Comparison of ENCODE assay signal across 8 cellular contexts in the genomic region with DNA sequence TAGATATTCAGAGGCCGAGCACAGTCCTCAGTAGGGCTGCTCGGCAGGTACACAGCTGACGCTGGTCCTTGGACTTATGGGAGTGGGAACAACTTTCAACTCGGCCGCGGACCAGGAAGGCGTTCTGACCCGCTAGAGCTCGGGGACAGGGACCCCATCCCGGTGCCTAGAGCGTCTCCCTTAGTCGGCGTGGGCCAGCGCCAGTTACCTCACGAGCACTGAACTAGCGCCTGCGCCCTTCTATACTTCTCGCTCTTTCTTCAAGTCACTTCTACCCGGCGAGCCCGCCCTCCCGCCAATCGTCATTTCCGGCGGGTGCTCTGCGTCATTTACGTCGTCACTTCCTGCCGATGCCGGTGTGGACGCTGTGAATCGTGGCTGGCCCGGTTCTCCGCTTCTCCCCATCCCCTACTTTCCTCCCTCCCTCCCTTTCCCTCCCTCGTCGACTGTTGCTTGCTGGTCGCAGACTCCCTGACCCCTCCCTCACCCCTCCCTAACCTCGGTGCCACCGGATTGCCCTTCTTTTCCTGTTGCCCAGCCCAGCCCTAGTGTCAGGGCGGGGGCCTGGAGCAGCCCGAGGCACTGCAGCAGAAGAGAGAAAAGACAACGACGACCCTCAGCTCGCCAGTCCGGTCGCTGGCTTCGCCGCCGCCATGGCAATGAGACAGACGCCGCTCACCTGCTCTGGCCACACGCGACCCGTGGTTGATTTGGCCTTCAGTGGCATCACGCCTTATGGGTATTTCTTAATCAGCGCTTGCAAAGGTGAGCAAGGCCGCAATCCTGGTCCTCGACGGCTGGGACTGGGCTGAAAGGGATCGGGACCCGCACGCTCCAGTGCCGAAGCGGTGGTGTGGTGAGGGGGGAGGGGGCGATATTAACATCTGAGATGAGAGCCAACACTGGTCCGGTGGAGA. TPM values are rescaled to one million over a fixed set of nuclear protein-coding genes. Genes with fewer than 3 reads are reported as not detected.
DNase-seq lines count a peak whose midpoint lies in the region; ATAC-seq and TF ChIP-seq lines count a peak whose summit lies in the region.

A gene with protein sequence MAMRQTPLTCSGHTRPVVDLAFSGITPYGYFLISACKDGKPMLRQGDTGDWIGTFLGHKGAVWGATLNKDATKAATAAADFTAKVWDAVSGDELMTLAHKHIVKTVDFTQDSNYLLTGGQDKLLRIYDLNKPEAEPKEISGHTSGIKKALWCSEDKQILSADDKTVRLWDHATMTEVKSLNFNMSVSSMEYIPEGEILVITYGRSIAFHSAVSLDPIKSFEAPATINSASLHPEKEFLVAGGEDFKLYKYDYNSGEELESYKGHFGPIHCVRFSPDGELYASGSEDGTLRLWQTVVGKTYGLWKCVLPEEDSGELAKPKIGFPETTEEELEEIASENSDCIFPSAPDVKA (plus strand): TSS at position 333 of the 917 bp plus-strand sequence. CDS start 321 bp downstream, at position 654.

- TF ChIP-seq CTCF in DOHH2 (IDR thresholded peaks at IDR 0.05; ENCODE audit: low read depth, low read length, poor library complexity, severe bottlenecking) (no peak), GM23338 (conservative IDR thresholded peaks at IDR 0.05; ENCODE audit: low read depth in 2 of 2) (no peak)

- H3K4me1 ChIP-seq in DOHH2 (ENCODE audit: control insufficient read depth, low read length): peaks cover 28% of the 10 kb centered on the region
- H3K4me1 ChIP-seq in GM23338 (ENCODE audit: insufficient read depth): peaks cover 25% of the 10 kb centered on the region
- peaks cover 22 to 32% of the 10 kb centered on the region in 2 donors for H3K4me1 ChIP-seq in naive thymus-derived CD4-positive, alpha-beta T cell (ENCODE audit: control insufficient read depth in 2 of 2, insufficient read depth in 2 of 2, low read length in 2 of 2)

- intact Hi-C loops in naive thymus-derived CD4-positive, alpha-beta T cell (cut with micrococcal nuclease): loop anchor here (1.0 to 10.0 kb wide), 17 partner anchors 16 to 1625 kb away; partner anchors contain the start of genes C12orf60 (in 2 of the 2), DERA (in 2 of the 2), EPS8 (in 2 of the 2) and WBP11 (in 2 of the 2)

- H3K9me3 Mint-ChIP-seq in GM23338: no peaks in the 10 kb centered on the region; the same call in 1 of the 3 replicates
- no peaks in the 10 kb centered on the region for H3K9me3 Mint-ChIP-seq in naive thymus-derived CD4-positive, alpha-beta T cell
- no peaks in the 10 kb centered on the region for H3K9me3 Mint-ChIP-seq in stimulated activated naive B cell treated with anti-CD40 and anti-IgM and Interleukin-4, amounts not matched to agents 10 μg/mL and 1 μg/mL and 100 μg/mL, for 72 hours

- H3K79me2 ChIP-seq in DOHH2 (ENCODE audit: control insufficient read depth, low read length) (peaks cover 56% of the 10 kb centered on the region), GM23338 (replicated peaks; ENCODE audit: insufficient read depth) (peaks cover 49% of the 10 kb centered on the region)

- no peaks in the 10 kb centered on the region for H3K9me3 ChIP-seq in DOHH2 (ENCODE audit: control insufficient read depth, insufficient read depth, low read length)
- H3K9me3 ChIP-seq in naive thymus-derived CD4-positive, alpha-beta T cell (ENCODE audit: control insufficient read depth in 2 of 3, low read length in 3 of 3): no peaks in the 10 kb centered on the region

- peak within 1 kb of the TSS; percentile 99 for H3K27ac Mint-ChIP-seq in GM23338
- peak within 1 kb of the TSS; percentile 98 to 100 (median 99) for H3K27ac Mint-ChIP-seq in naive thymus-derived CD4-positive, alpha-beta T cell
- peak within 1 kb of the TSS; percentile 100 for H3K27ac Mint-ChIP-seq in stimulated activated naive B cell treated with anti-CD40 and anti-IgM and Interleukin-4, amounts not matched to agents 10 μg/mL and 1 μg/mL and 100 μg/mL, for 72 hours

- DNase-seq in GM23338 (ENCODE audit: low spot score) (peak; percentile 97), LHCN-M2 (ENCODE audit: low read depth) (peak; percentile 96), RPMI8226 (peak; percentile 97), fibroblast of gingiva (ENCODE audit: low read depth) (peak; percentile 97)
- peak; percentile 90 to 93 for DNase-seq in activated T-helper 1 cell treated with anti-CD3 and anti-CD28 coated beads, Interleukin-2, amount 50 U/mL, for 16 hours (ENCODE audit: low read depth in 1 of 2, low spot score in 1 of 2)
- peak; percentile 94 to 98 (median 97) for DNase-seq in naive thymus-derived CD4-positive, alpha-beta T cell
- peak; percentile 95 for DNase-seq in stimulated activated naive B cell treated with anti-CD40 and anti-IgM and Interleukin-4, amounts not matched to agents 10 μg/mL and 1 μg/mL and 100 μg/mL, for 72 hours

- H3K27me3 Mint-ChIP-seq in GM23338 (ENCODE audit: insufficient read depth, low read depth, poor library complexity): peaks cover 4% of the 10 kb centered on the region
- H3K27me3 Mint-ChIP-seq in naive thymus-derived CD4-positive, alpha-beta T cell: no peaks in the 10 kb centered on the region
- H3K27me3 Mint-ChIP-seq in stimulated activated naive B cell treated with anti-CD40 and anti-IgM and Interleukin-4, amounts not matched to agents 10 μg/mL and 1 μg/mL and 100 μg/mL, for 72 hours: no peaks in the 10 kb centered on the region

- H3F3A ChIP-seq in DOHH2 (ENCODE audit: control insufficient read depth, insufficient read depth) (no peaks in the 10 kb centered on the region), GM23338 (replicated peaks; ENCODE audit: low read depth) (peaks cover 8% of the 10 kb centered on the region)

- peak within 1 kb of the TSS; percentile 99 for H3K4me3 Mint-ChIP-seq in GM23338
- H3K4me3 Mint-ChIP-seq in naive thymus-derived CD4-positive, alpha-beta T cell: peak within 1 kb of the TSS; percentile 91 to 100 (median 97)
- H3K4me3 Mint-ChIP-seq in stimulated activated naive B cell treated with anti-CD40 and anti-IgM and Interleukin-4, amounts not matched to agents 10 μg/mL and 1 μg/mL and 100 μg/mL, for 72 hours: peak within 1 kb of the TSS; percentile 93 to 95

- CTCF ChIA-PET in naive thymus-derived CD4-positive, alpha-beta T cell (lab: Charles Lee): interaction anchor here (0.5 to 2.1 kb wide), 7 partner anchors 16 to 615 kb away, joined by 3 to 7 read pairs (median 3); no protein-coding TSS in a partner anchor

- H2AFZ ChIP-seq in GM23338: peak within 1 kb of the TSS; percentile 76

- H4K20me1 ChIP-seq in DOHH2 (ENCODE audit: control insufficient read depth, insufficient read depth, low read depth, low read length): peaks cover 22% of the 10 kb centered on the region; the same call in 1 of the 2 replicates
- H4K20me1 ChIP-seq in GM23338 (replicated peaks; ENCODE audit: insufficient read depth): peaks cover 35% of the 10 kb centered on the region

- no peaks in the 10 kb centered on the region for H3K27me3 ChIP-seq in DOHH2 (ENCODE audit: control insufficient read depth, low read length)
- H3K27me3 ChIP-seq in GM23338 (ENCODE audit: insufficient read depth): no peaks in the 10 kb centered on the region
- no peaks in the 10 kb centered on the region for H3K27me3 ChIP-seq in naive thymus-derived CD4-positive, alpha-beta T cell (ENCODE audit: control insufficient read depth in 2 of 2, insufficient read depth in 2 of 2, low read length in 2 of 2)

- POLR2A ChIA-PET in naive thymus-derived CD4-positive, alpha-beta T cell (lab: Charles Lee): interaction anchor here (1.0 to 2.1 kb wide), 5 partner anchors 9 to 1111 kb away, joined by 3 to 12 read pairs (median 5); partner anchors contain the start of genes DERA and EPS8

- H3K4me2 ChIP-seq in DOHH2 (ENCODE audit: low read length) (peak within 1 kb of the TSS; percentile 78), GM23338 (peak within 1 kb of the TSS; percentile 97)

- H3K9me2 ChIP-seq in DOHH2 (replicated peaks; ENCODE audit: control insufficient read depth, low read length) (no peaks in the 10 kb centered on the region), GM23338 (ENCODE audit: insufficient read depth) (no peaks in the 10 kb centered on the region)

- peaks cover 47% of the 10 kb centered on the region for H3K36me3 Mint-ChIP-seq in GM23338 (ENCODE audit: low read depth)
- H3K36me3 Mint-ChIP-seq in naive thymus-derived CD4-positive, alpha-beta T cell: peaks cover 8 to 28% (median 18%) of the 10 kb centered on the region in 5 donors
- H3K36me3 Mint-ChIP-seq in stimulated activated naive B cell treated with anti-CD40 and anti-IgM and Interleukin-4, amounts not matched to agents 10 μg/mL and 1 μg/mL and 100 μg/mL, for 72 hours: peaks cover 24 to 29% of the 10 kb centered on the region in 2 donors

- H3K36me3 ChIP-seq in DOHH2 (ENCODE audit: control insufficient read depth, low read length) (peaks cover 48% of the 10 kb centered on the region), GM23338 (ENCODE audit: insufficient read depth) (peaks cover 12% of the 10 kb centered on the region)
- peaks cover 3 to 10% (median 7%) of the 10 kb centered on the region in 3 experiments for H3K36me3 ChIP-seq in naive thymus-derived CD4-positive, alpha-beta T cell (ENCODE audit: control insufficient read depth in 2 of 3, insufficient read depth in 3 of 3, low read length in 3 of 3)

- H3K4me3 ChIP-seq in DOHH2 (ENCODE audit: low read length) (peak within 1 kb of the TSS; percentile 98), GM23338 (peak within 1 kb of the TSS; percentile 98)
- peak within 1 kb of the TSS; percentile 97 for H3K4me3 ChIP-seq in naive thymus-derived CD4-positive, alpha-beta T cell (ENCODE audit: low read length)

- H3K4me1 Mint-ChIP-seq in GM23338: peaks cover 28% of the 10 kb centered on the region
- H3K4me1 Mint-ChIP-seq in naive thymus-derived CD4-positive, alpha-beta T cell: peaks cover 35 to 65% (median 60%) of the 10 kb centered on the region in 7 donors
- H3K4me1 Mint-ChIP-seq in stimulated activated naive B cell treated with anti-CD40 and anti-IgM and Interleukin-4, amounts not matched to agents 10 μg/mL and 1 μg/mL and 100 μg/mL, for 72 hours: peaks cover 29 to 44% of the 10 kb centered on the region in 2 donors

- peak; percentile 93 for ATAC-seq in GM23338
- ATAC-seq in naive thymus-derived CD4-positive, alpha-beta T cell: peak; percentile 97
- peak; percentile 95 to 96 for ATAC-seq in stimulated activated naive B cell treated with anti-CD40 and anti-IgM and Interleukin-4, amounts not matched to agents 10 μg/mL and 1 μg/mL and 100 μg/mL, for 72 hours (replicated peaks)

- H3K27ac ChIP-seq in DOHH2 (ENCODE audit: low read depth, low read length): peak within 1 kb of the TSS; percentile 80
- peak within 1 kb of the TSS; percentile 100 for H3K27ac ChIP-seq in GM23338 (ENCODE audit: low read depth)
- peak within 1 kb of the TSS; percentile 96 for H3K27ac ChIP-seq in naive thymus-derived CD4-positive, alpha-beta T cell (ENCODE audit: low read depth, low read length)

TF ChIP-seq in GM23338, 12 proteins besides CTCF, POLR2A, EP300 and RAD21 (continues in another document):
- TF ChIP-seq JUNB (IDR thresholded peaks at IDR 0.05; ENCODE audit: unreplicated experiment) (no peak), ZNF331 (CRISPR knock-in tag; IDR thresholded peaks at IDR 0.05; ENCODE audit: low read depth) (no peak)

RNA-seq across cellular contexts. Expression of the gene that starts here (rescaled TPM):
- 229 and 236 TPM in 2 replicates for total RNA-seq in GM23338 (2014; rRNA removed; shearing (Covaris generic))
- 403 and 408 TPM in 2 replicates for polyA plus RNA-seq in GM23338 (2016; fragmentation: Nextera tagmentation; extraction: Ambion mirVana)
- 106 and 135 TPM in 2 replicates for total RNA-seq in LHCN-M2 (2014; rRNA removed)
- polyA plus RNA-seq in LHCN-M2 (2012): 142 TPM
- total RNA-seq in naive thymus-derived CD4-positive, alpha-beta T cell: 10 to 100 TPM; 42.2 to 97.2 (median 70.9) TPM
- polyA plus RNA-seq in naive thymus-derived CD4-positive, alpha-beta T cell: 100 to 1,000 TPM in 1 of 2 donors, 10 to 100 TPM in 1; 94.5 to 119 TPM

Comparison
In these comparisons a context has a peak if more than half of its experiments do, and no peak if none do; other contexts are left out.
1. Peak in every context shown above with its lines: DNase-seq, ATAC-seq, H3K4me3 ChIP-seq and H3K27ac ChIP-seq.